ENCODE assay signal across 19 cellular contexts in the genomic region with DNA sequence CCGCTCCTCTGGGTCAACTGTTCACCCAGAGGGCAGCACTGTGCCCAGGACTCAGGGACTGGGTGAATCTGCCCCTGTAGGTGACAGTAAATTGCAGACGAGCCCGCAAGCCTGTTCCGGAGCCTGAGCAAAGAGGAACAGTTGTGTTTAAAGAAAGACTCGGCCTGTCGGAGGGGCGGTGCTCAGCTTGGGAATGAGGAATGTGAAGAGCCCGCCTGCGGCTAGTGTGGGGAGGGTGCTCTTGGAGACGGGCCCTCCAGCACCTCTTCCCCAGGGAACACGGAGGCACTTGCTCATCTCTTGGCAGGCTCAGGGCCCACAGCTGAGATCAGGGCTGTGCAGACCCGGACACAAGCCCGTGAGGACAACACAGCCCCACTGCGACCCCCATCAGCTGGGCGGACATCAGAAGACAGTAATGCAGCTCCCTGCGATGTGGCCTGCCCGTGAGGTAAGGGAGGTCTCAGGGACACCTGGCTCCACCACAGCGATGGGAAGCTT.
DNase-seq lines count a peak whose midpoint lies in the region; ATAC-seq and TF ChIP-seq lines count a peak whose summit lies in the region.
"Had no signal": no experiment of that assay in that cellular context is flagged by ENCODE, and none has a peak within 500 bp of the region (broad histone marks: within the 10 kb centered on the region; RNA-seq: fewer than 3 reads in every experiment).

No MANE protein-coding gene starts in this region.

- DNase-seq in activated naive CD8-positive, alpha-beta T cell treated with anti-CD3 and anti-CD28 coated beads, Interleukin-2, amount 10 ng/mL, durations not matched to agents 7 days and 5 days, result peak; percentile 22
- no peak for DNase-seq in activated naive CD8-positive, alpha-beta T cell treated with anti-CD3 and anti-CD28 coated beads for 36 hours
- DNase-seq in H7 (peak; percentile 54), left lung (peak in 1 of 2 donors; percentile 8), type B pancreatic cell (ENCODE audit: extremely low spot score, unreplicated experiment) (peak; percentile 57), RPMI8226 (no peak)
- DNase-seq: AML-193, COR-L47, DMS153, EL, NCI-H1092 treated with DMSO at 0.1 percent for 48 hours, NCI-H2081 treated with DMSO at 0.1 percent for 48 hours, NCI-H510A, NCI-H774, PC-3 had no signal

- no peaks in the 10 kb centered on the region for H3K4me1 Mint-ChIP-seq in activated naive CD8-positive, alpha-beta T cell treated with anti-CD3 and anti-CD28 coated beads, Interleukin-2, amount 10 ng/mL, durations not matched to agents 7 days and 5 days
- no peaks in the 10 kb centered on the region for H3K4me1 Mint-ChIP-seq in activated naive CD8-positive, alpha-beta T cell treated with anti-CD3 and anti-CD28 coated beads for 36 hours
- H3K4me1 Mint-ChIP-seq in type B pancreatic cell (ENCODE audit: unreplicated experiment), result no peaks in the 10 kb centered on the region

- H3K36me3 ChIP-seq in H7 (replicated peaks; ENCODE audit: control insufficient read depth, insufficient read depth, low read length) (no peaks in the 10 kb centered on the region), left lung (no peaks in the 10 kb centered on the region)

- no peak overlapping the region for H3K4me3 ChIP-seq in H7 (ENCODE audit: insufficient read depth, low read depth, low read length)
- no peak overlapping the region for H3K4me3 ChIP-seq in left lung

- H3K27me3 ChIP-seq in H7 (ENCODE audit: control insufficient read depth, insufficient read depth, low read length) (no peaks in the 10 kb centered on the region), left lung (no peaks in the 10 kb centered on the region)

- H3K27me3 Mint-ChIP-seq in activated naive CD8-positive, alpha-beta T cell treated with anti-CD3 and anti-CD28 coated beads, Interleukin-2, amount 10 ng/mL, durations not matched to agents 7 days and 5 days, result no peaks in the 10 kb centered on the region
- H3K27me3 Mint-ChIP-seq in activated naive CD8-positive, alpha-beta T cell treated with anti-CD3 and anti-CD28 coated beads for 36 hours, result no peaks in the 10 kb centered on the region
- H3K27me3 Mint-ChIP-seq in type B pancreatic cell, result peaks cover 7% of the 10 kb centered on the region

- H3K4me3 Mint-ChIP-seq in activated naive CD8-positive, alpha-beta T cell treated with anti-CD3 and anti-CD28 coated beads, Interleukin-2, amount 10 ng/mL, durations not matched to agents 7 days and 5 days, result no peak overlapping the region
- no peak overlapping the region for H3K4me3 Mint-ChIP-seq in activated naive CD8-positive, alpha-beta T cell treated with anti-CD3 and anti-CD28 coated beads for 36 hours
- no peak overlapping the region for H3K4me3 Mint-ChIP-seq in type B pancreatic cell

- POLR2A ChIA-PET in activated naive CD8-positive, alpha-beta T cell treated with anti-CD3 and anti-CD28 coated beads, Interleukin-2, amount 10 ng/mL, durations not matched to agents 7 days and 5 days (lab: Charles Lee), result no interaction called here

- H3K9me3 Mint-ChIP-seq in activated naive CD8-positive, alpha-beta T cell treated with anti-CD3 and anti-CD28 coated beads, Interleukin-2, amount 10 ng/mL, durations not matched to agents 7 days and 5 days, result peaks cover 4% of the 10 kb centered on the region
- no peaks in the 10 kb centered on the region for H3K9me3 Mint-ChIP-seq in activated naive CD8-positive, alpha-beta T cell treated with anti-CD3 and anti-CD28 coated beads for 36 hours
- no peaks in the 10 kb centered on the region for H3K9me3 Mint-ChIP-seq in type B pancreatic cell

- ATAC-seq in activated naive CD8-positive, alpha-beta T cell treated with anti-CD3 and anti-CD28 coated beads, Interleukin-2, amount 10 ng/mL, durations not matched to agents 7 days and 5 days (ENCODE audit: low read depth), result no peak
- ATAC-seq in left lung (peak; percentile 24), HG03571 (IDR thresholded peaks at IDR 0.05; ENCODE audit: unreplicated experiment) (no peak), HG02852 (IDR thresholded peaks at IDR 0.05; ENCODE audit: unreplicated experiment) (no peak)
- ATAC-seq: HepG2, PC-3 had no signal

- TF ChIP-seq CTCF in left lung (IDR thresholded peaks at IDR 0.05) (no peak), type B pancreatic cell (conservative IDR thresholded peaks at IDR 0.05) (no peak)

- H3K36me3 Mint-ChIP-seq in activated naive CD8-positive, alpha-beta T cell treated with anti-CD3 and anti-CD28 coated beads, Interleukin-2, amount 10 ng/mL, durations not matched to agents 7 days and 5 days, result no peaks in the 10 kb centered on the region
- H3K36me3 Mint-ChIP-seq in activated naive CD8-positive, alpha-beta T cell treated with anti-CD3 and anti-CD28 coated beads for 36 hours, result no peaks in the 10 kb centered on the region
- no peaks in the 10 kb centered on the region for H3K36me3 Mint-ChIP-seq in type B pancreatic cell

- no peak overlapping the region for H3K27ac ChIP-seq in left lung
- H3K27ac ChIP-seq: KMS-11 had no signal

- no peak overlapping the region for H3K27ac Mint-ChIP-seq in activated naive CD8-positive, alpha-beta T cell treated with anti-CD3 and anti-CD28 coated beads, Interleukin-2, amount 10 ng/mL, durations not matched to agents 7 days and 5 days
- H3K27ac Mint-ChIP-seq in activated naive CD8-positive, alpha-beta T cell treated with anti-CD3 and anti-CD28 coated beads for 36 hours, result no peak overlapping the region
- no peak overlapping the region for H3K27ac Mint-ChIP-seq in type B pancreatic cell

- H3K9me3 ChIP-seq in left lung, result no peaks in the 10 kb centered on the region

- intact Hi-C loops in left lung (cut with DNase I), result no loop called here

- H3K4me1 ChIP-seq in left lung, result no peaks in the 10 kb centered on the region

Comparison
In these comparisons a context has a peak if more than half of its experiments do, and no peak if none do; other contexts are left out.
1. DNase-seq: peak in activated naive CD8-positive, alpha-beta T cell treated with anti-CD3 and anti-CD28 coated beads, Interleukin-2, amount 10 ng/mL, durations not matched to agents 7 days and 5 days (single experiment), H7 (single experiment) and type B pancreatic cell (single experiment); none in activated naive CD8-positive, alpha-beta T cell treated with anti-CD3 and anti-CD28 coated beads for 36 hours (single experiment) and RPMI8226 (single experiment).